Comparison of ENCODE assay signal across 8 cellular contexts in genomic region chr17:82272495-82273326, GRCh38. TPM values are rescaled to one million over a fixed set of nuclear protein-coding genes. Genes with fewer than 3 reads are reported as not detected.
DNase-seq lines count a peak whose midpoint lies in the region; ATAC-seq and TF ChIP-seq lines count a peak whose summit lies in the region.

No MANE protein-coding gene starts in this region.

- H4K20me1 ChIP-seq in OCI-LY1 (ENCODE audit: insufficient read depth, low read length), result no peaks in the 10 kb centered on the region

- H3K4me2 ChIP-seq in OCI-LY1 (ENCODE audit: low read length), result peak overlapping the region; percentile 71

- peak overlapping the region; percentile 94 for H3K9ac ChIP-seq in OCI-LY1 (ENCODE audit: low read length)

- H3K9me2 ChIP-seq in OCI-LY1 (ENCODE audit: low read depth, low read length), result no peaks in the 10 kb centered on the region

- ATAC-seq in Right ventricle myocardium superior (ENCODE audit: poor library complexity) (peak; percentile 41), psoas muscle (peak; percentile 40 to 58 (median 50))

- H3F3A ChIP-seq in OCI-LY1 (ENCODE audit: insufficient read depth, low read length), result no peaks in the 10 kb centered on the region

- peaks cover 49% of the 10 kb centered on the region for H3K79me2 ChIP-seq in OCI-LY1 (ENCODE audit: insufficient read depth, low read length)

- H3K9me3 ChIP-seq in OCI-LY1 (ENCODE audit: low read length) (no peaks in the 10 kb centered on the region), psoas muscle (no peaks in the 10 kb centered on the region)

- peaks cover 43% of the 10 kb centered on the region for H3K4me1 ChIP-seq in OCI-LY1 (ENCODE audit: insufficient read depth, low read length, severe bottlenecking)
- H3K4me1 ChIP-seq in psoas muscle, result peaks cover 54% of the 10 kb centered on the region

- peaks cover 46% of the 10 kb centered on the region for H3K36me3 ChIP-seq in OCI-LY1 (ENCODE audit: insufficient read depth, low read length)
- peaks cover 3 to 28% of the 10 kb centered on the region in 2 donors for H3K36me3 ChIP-seq in psoas muscle (ENCODE audit: insufficient read depth in 1 of 2, low read depth in 1 of 2)

- 1% methylated on average over 34 to 54 of the region's 57 CpGs for WGBS in psoas muscle, 3 donors

- intact Hi-C loops in Right ventricle myocardium superior (cut with DNase I) (no loop called here), psoas muscle (cut with DNase I) (loop anchor here (2.0 to 5.0 kb wide), 2 partner anchors 16 to 35 kb away; no protein-coding TSS in a partner anchor)

- TF ChIP-seq CTCF in OCI-LY1 (IDR thresholded peaks at IDR 0.05; ENCODE audit: low read length), result no peak
- TF ChIP-seq CTCF in psoas muscle (IDR thresholded peaks at IDR 0.05), result no peak

- DNase-seq in NK-92 treated with Interleukin-12 subunit alpha and Interleukin-12 subunit beta, amount 100 ng/mL, for 24 hours (lab: John Stamatoyannopoulos, UW), result peak; percentile 71
- DNase-seq in NK-92 (lab: John Stamatoyannopoulos, UW; ENCODE audit: unreplicated experiment), result no peak
- DNase-seq in activated naive CD4-positive, alpha-beta T cell treated with Interleukin-2 at 50 U/mL for 16 hours, result peak; percentile 39
- peak; percentile 67 for DNase-seq in Right ventricle myocardium superior
- peak; percentile 51 to 79 for DNase-seq in psoas muscle
- no peak for DNase-seq in AG08395 (ENCODE audit: low spot score)
- DNase-seq in DMS79 treated with DMSO at 0.1 percent for 48 hours (lab: John Stamatoyannopoulos, UW), result no peak

- no peak overlapping the region for H2AFZ ChIP-seq in OCI-LY1 (ENCODE audit: low read length)

- H3K4me3 ChIP-seq in OCI-LY1 (ENCODE audit: low read depth, low read length, poor library complexity, severe bottlenecking) (peak overlapping the region; percentile 86), psoas muscle (peak overlapping the region; percentile 83)

- peaks cover 9% of the 10 kb centered on the region for H3K27me3 ChIP-seq in OCI-LY1 (ENCODE audit: insufficient read depth, low read length)
- H3K27me3 ChIP-seq in psoas muscle (ENCODE audit: insufficient read depth in 3 of 3, low read length in 2 of 3), result no peaks in the 10 kb centered on the region

- H3K27ac ChIP-seq in OCI-LY1 (ENCODE audit: low read depth, low read length, poor library complexity, severe bottlenecking), result peak overlapping the region; percentile 53
- H3K27ac ChIP-seq in psoas muscle, result peak overlapping the region; percentile 95

RNA-seq across cellular contexts. Expression of gene CSNK1D, which starts 0.8 kb away (rescaled TPM):
- total RNA-seq in Right ventricle myocardium superior (54.4 TPM), psoas muscle (100 to 1,000 TPM in 3 of 4 donors, 10 to 100 TPM in 1; 73.5 to 139 (median 116) TPM)
- 100 to 1,000 TPM in 1 of 3 donors, 10 to 100 TPM in 2; 74.3 to 124 (median 92.7) TPM for polyA plus RNA-seq in psoas muscle

RNA-seq across cellular contexts. Expression of gene SLC16A3, which starts 43.9 kb away (rescaled TPM):
- total RNA-seq in Right ventricle myocardium superior (10.0 TPM), psoas muscle (100 to 1,000 TPM in 2 of 4 donors, 10 to 100 TPM in 2; 18.6 to 182 (median 70.1) TPM)
- 100 to 1,000 TPM; 102 to 263 (median 128) TPM for polyA plus RNA-seq in psoas muscle

RNA-seq across cellular contexts. Expression of gene CD7, which starts 44.7 kb away (rescaled TPM):
- 0.75 TPM for total RNA-seq in Right ventricle myocardium superior
- under 1 TPM in 3 of 4 donors, not detected in 1; 0.18 to 0.81 (median 0.71) TPM for total RNA-seq in psoas muscle
- under 1 TPM; 0.13 to 0.19 (median 0.16) TPM for polyA plus RNA-seq in psoas muscle

Comparison
In these comparisons a context has a peak if more than half of its experiments do, and no peak if none do; other contexts are left out.
1. DNase-seq: peak in NK-92 treated with Interleukin-12 subunit alpha and Interleukin-12 subunit beta, amount 100 ng/mL, for 24 hours (single experiment), activated naive CD4-positive, alpha-beta T cell treated with Interleukin-2 at 50 U/mL for 16 hours (single experiment), Right ventricle myocardium superior (single experiment) and psoas muscle (2 of 2); none in NK-92 (single experiment), AG08395 (single experiment) and DMS79 treated with DMSO at 0.1 percent for 48 hours (single experiment).